Comparison of ENCODE assay signal across 9 cellular contexts in the genomic region with DNA sequence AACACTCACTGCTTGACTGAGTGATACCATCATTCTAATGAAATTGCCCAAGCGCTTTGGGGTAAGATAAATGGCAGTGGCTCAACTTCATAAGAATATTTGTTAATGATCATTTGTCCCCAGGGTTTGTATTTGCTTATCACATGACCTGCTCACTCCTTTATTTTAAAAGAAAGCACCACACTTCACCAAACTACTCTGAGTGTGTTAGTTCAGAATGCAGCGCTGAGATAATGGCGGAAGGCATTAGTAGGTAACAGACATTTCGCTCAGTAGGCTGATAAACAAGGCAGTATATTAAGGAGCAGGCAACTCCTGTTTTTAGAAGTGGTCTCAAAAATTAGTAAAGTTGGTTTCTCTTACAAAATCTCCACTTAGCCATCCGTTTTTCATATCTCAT. TPM values are rescaled to one million over a fixed set of nuclear protein-coding genes. Genes with fewer than 3 reads are reported as not detected.
DNase-seq lines count a peak whose midpoint lies in the region; ATAC-seq, FAIRE-seq and TF ChIP-seq lines count a peak whose summit lies in the region.
"Had no signal": no experiment of that assay in that cellular context is flagged by ENCODE, and none has a peak within 500 bp of the region (broad histone marks: within the 10 kb centered on the region; RNA-seq: fewer than 3 reads in every experiment).

No MANE protein-coding gene starts in this region.

- H2AFZ ChIP-seq in GM23248 = peak overlapping the region; percentile 88

- in situ Hi-C loops in GM23248 (cut with MboI) = no loop called here

- H3K4me2 ChIP-seq in GM23248 (ENCODE audit: unreplicated experiment) (peak overlapping the region; percentile 96), skeletal muscle satellite cell (ENCODE audit: low read length) (peak overlapping the region; percentile 98)

- H3K4me1 ChIP-seq in GM23248 (ENCODE audit: insufficient read depth) (peaks cover 21% of the 10 kb centered on the region), skeletal muscle satellite cell (ENCODE audit: control insufficient read depth, insufficient read depth, low read length) (peaks cover 24% of the 10 kb centered on the region)

- no peak for ATAC-seq in GM21619 (IDR thresholded peaks at IDR 0.05; ENCODE audit: unreplicated experiment)

- peaks cover 14% of the 10 kb centered on the region for H3F3A ChIP-seq in GM23248 (ENCODE audit: insufficient read depth)

- no peaks in the 10 kb centered on the region for H4K20me1 ChIP-seq in GM23248 (ENCODE audit: insufficient read depth)

- H3K27me3 ChIP-seq in GM23248 (replicated peaks; ENCODE audit: insufficient read depth) = no peaks in the 10 kb centered on the region
- H3K27me3 ChIP-seq in skeletal muscle satellite cell (ENCODE audit: control insufficient read depth, insufficient read depth, low read length) = no peaks in the 10 kb centered on the region

- WGBS in GM23248 (ENCODE audit: low coverage in 1 of 2, low lambda C conversion rate in 2 of 2, missing lambda C conversion rate in 2 of 2), 2 experiments = 85 to 87% methylated on average over 5 of the region's 5 CpGs

- H3K79me2 ChIP-seq in GM23248 (ENCODE audit: insufficient read depth) = peaks cover 60% of the 10 kb centered on the region

- H3K9me3 ChIP-seq in GM23248 (ENCODE audit: low read depth) = no peaks in the 10 kb centered on the region
- no peaks in the 10 kb centered on the region for H3K9me3 ChIP-seq in SK-N-MC (ENCODE audit: low read depth, low read length)
- no peaks in the 10 kb centered on the region for H3K9me3 ChIP-seq in skeletal muscle satellite cell (replicated peaks; ENCODE audit: low read length)

- POLR2A ChIA-PET in RWPE1 (lab: Yijun Ruan, JAX; ENCODE audit: low non-redundant PET) = no interaction called here

- H3K36me3 ChIP-seq in GM23248 (ENCODE audit: low read depth) (no peaks in the 10 kb centered on the region), SK-N-MC (ENCODE audit: insufficient read depth, low read length) (no peaks in the 10 kb centered on the region), skeletal muscle satellite cell (ENCODE audit: insufficient read depth, low read length) (no peaks in the 10 kb centered on the region)

- CTCF ChIA-PET in RWPE1 (lab: Yijun Ruan, JAX) = no interaction called here

- no peaks in the 10 kb centered on the region for H3K9me2 ChIP-seq in GM23248 (ENCODE audit: insufficient read depth)

- peak overlapping the region; percentile 90 for H3K9ac ChIP-seq in GM23248
- peak overlapping the region; percentile 70 for H3K9ac ChIP-seq in SK-N-MC (ENCODE audit: insufficient read length)
- peak overlapping the region; percentile 91 for H3K9ac ChIP-seq in skeletal muscle satellite cell (ENCODE audit: low read depth, low read length)

- TF ChIP-seq CTCF in fibroblast of villous mesenchyme (IDR thresholded peaks at IDR 0.05; ENCODE audit: insufficient read depth, low read depth, low read length) = no peak
- TF ChIP-seq CTCF in RWPE1 (conservative IDR thresholded peaks at IDR 0.05; ENCODE audit: low read depth) = no peak

- H3K4me3 ChIP-seq in GM23248 (peak overlapping the region; percentile 99), SK-N-MC (peak overlapping the region; percentile 95), fibroblast of villous mesenchyme (ENCODE audit: low read depth, low read length) (peak overlapping the region; percentile 89), skeletal muscle satellite cell (ENCODE audit: low read length) (peak overlapping the region; percentile 96)

- no peak for FAIRE-seq in HTR-8/SVneo (lab: Jason Lieb, UNC)
- FAIRE-seq: endometrium had no signal

- DNase-seq in GM23248 (no peak), SK-N-MC (ENCODE audit: low read depth, low spot score) (no peak), fibroblast of villous mesenchyme (ENCODE audit: low read depth) (peak; percentile 22), HTR-8/SVneo (ENCODE audit: insufficient read length, low spot score) (no peak), RWPE1 (ENCODE audit: low spot score) (no peak), NCI-H187 treated with DMSO at 0.1 percent for 48 hours (lab: John Stamatoyannopoulos, UW) (no peak)

- H3K27ac ChIP-seq in GM23248 (peak overlapping the region; percentile 82), SK-N-MC (no peak overlapping the region), RWPE1 (no peak overlapping the region)

RNA-seq across cellular contexts. Expression of gene SNX25, which starts 1.6 kb away (rescaled TPM):
- total RNA-seq in GM23248 (2014; rRNA removed; shearing (Covaris generic)) = 23.6 and 50.0 TPM in 2 replicates
- polyA plus RNA-seq in GM23248 (2016; fragmentation: Nextera tagmentation; extraction: Ambion mirVana) = 7.1 and 8.2 TPM in 2 replicates
- 29.6 and 47.1 TPM in 2 replicates for total RNA-seq in fibroblast of villous mesenchyme
- 18.6 and 19.0 TPM in 2 replicates for total RNA-seq in skeletal muscle satellite cell (2012; rRNA removed)

RNA-seq across cellular contexts. Expression of gene CFAP97, which starts 7.2 kb away (rescaled TPM):
- 44.0 and 46.3 TPM in 2 replicates for total RNA-seq in GM23248 (2014; rRNA removed; shearing (Covaris generic))
- 49.2 and 50.8 TPM in 2 replicates for polyA plus RNA-seq in GM23248 (2016; fragmentation: Nextera tagmentation; extraction: Ambion mirVana)
- total RNA-seq in fibroblast of villous mesenchyme = 39.0 and 56.1 TPM in 2 replicates
- 44.6 and 51.5 TPM in 2 replicates for total RNA-seq in skeletal muscle satellite cell (2012; rRNA removed)
